Comparison of ENCODE assay signal across 10 cellular contexts in the genomic region with DNA sequence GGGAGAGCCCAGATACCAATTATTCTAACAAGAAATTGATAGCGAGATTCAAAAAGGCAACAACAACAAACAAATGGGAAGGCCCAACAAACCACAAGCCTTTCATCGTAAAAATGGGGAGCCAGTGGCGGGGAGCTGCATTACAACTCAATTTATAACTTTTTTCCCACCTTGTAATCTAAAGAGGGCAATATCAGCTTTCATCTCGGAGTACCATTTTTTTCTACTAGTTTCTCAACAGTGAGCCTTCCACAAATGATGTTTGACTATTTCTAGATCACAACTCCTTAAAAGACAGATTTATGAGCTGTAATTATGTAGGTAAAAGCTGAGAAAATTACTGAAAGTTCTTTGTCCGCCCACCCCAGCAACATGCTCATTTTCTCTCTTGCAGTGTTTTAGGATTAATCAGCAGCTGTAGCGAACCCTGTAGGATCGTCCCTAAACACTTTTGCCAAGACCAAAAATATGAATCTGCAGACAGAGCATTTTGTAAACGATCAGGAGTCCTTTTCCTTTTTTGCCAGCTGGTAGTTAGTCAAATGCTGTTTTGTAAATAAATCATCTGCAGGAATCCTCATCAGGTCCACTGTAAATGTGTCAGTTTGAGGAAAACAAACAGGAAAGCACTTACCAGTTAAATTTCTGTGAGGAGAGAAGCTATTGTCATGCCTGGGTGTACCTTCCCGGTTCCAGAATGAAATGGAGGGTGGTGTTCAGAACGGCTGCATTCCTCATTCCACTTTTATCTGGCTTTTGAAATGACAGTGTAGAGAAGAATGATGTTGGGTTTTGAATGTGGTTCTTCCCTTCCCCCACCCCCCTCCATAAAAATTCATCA. TPM values are rescaled to one million over a fixed set of nuclear protein-coding genes. Genes with fewer than 3 reads are reported as not detected.
A peak's percentile ranks its signal among the peaks of the same experiment; 100 is the strongest.
DNase-seq lines count a peak whose midpoint lies in the region; ATAC-seq and TF ChIP-seq lines count a peak whose summit lies in the region.
"Had no signal": no experiment of that assay in that cellular context is flagged by ENCODE, and none has a peak within 500 bp of the region (broad histone marks: within the 10 kb centered on the region; RNA-seq: fewer than 3 reads in every experiment).

No MANE protein-coding gene starts in this region.

- H3K4me1 ChIP-seq in esophagus squamous epithelium: peaks cover 6 to 36% (median 12%) of the 10 kb centered on the region in 3 donors
- peaks cover 8% of the 10 kb centered on the region for H3K4me1 ChIP-seq in psoas muscle

- peaks cover 0 to 8% (median 0%) of the 10 kb centered on the region in 4 donors for H3K27me3 ChIP-seq in esophagus squamous epithelium
- H3K27me3 ChIP-seq in psoas muscle (ENCODE audit: insufficient read depth in 3 of 3, low read length in 2 of 3): no peaks in the 10 kb centered on the region

- peak overlapping the region; percentile 5 to 82 (median 56) for H3K27ac ChIP-seq in esophagus squamous epithelium
- no peak overlapping the region for H3K27ac ChIP-seq in psoas muscle
- H3K27ac ChIP-seq: stomach had no signal

- TF ChIP-seq CTCF in esophagus squamous epithelium (IDR thresholded peaks at IDR 0.05): no peak
- no peak for TF ChIP-seq CTCF in psoas muscle (IDR thresholded peaks at IDR 0.05)

- no peak for ATAC-seq in psoas muscle

- WGBS in esophagus squamous epithelium, 2 donors: 36 to 46% methylated on average over 10 of the region's 10 CpGs
- WGBS in psoas muscle, 3 donors: 25 to 33% (median 26%) methylated on average over 10 of the region's 10 CpGs

- H3K36me3 ChIP-seq in esophagus squamous epithelium: no peaks in the 10 kb centered on the region
- H3K36me3 ChIP-seq in psoas muscle (ENCODE audit: insufficient read depth in 1 of 2, low read depth in 1 of 2): no peaks in the 10 kb centered on the region
- H3K36me3 ChIP-seq: stomach had no signal

- H3K9me3 ChIP-seq in esophagus squamous epithelium (no peaks in the 10 kb centered on the region), psoas muscle (no peaks in the 10 kb centered on the region)
- H3K9me3 ChIP-seq: stomach had no signal

- TF ChIP-seq POLR2A in esophagus squamous epithelium (IDR thresholded peaks at IDR 0.05): no peak

- intact Hi-C loops in esophagus squamous epithelium (cut with DNase I): no loop called here
- intact Hi-C loops in psoas muscle (cut with DNase I): no loop called here
- intact Hi-C loops in posterior cingulate gyrus (cut with DNase I): no loop called here

- peak overlapping the region in 3 of 4 donors; percentile 10 to 52 (median 16) for H3K4me3 ChIP-seq in esophagus squamous epithelium
- H3K4me3 ChIP-seq in psoas muscle: peak overlapping the region; percentile 30
- H3K4me3 ChIP-seq: stomach had no signal

- DNase-seq in GM04503 (ENCODE audit: low read depth) (peak; percentile 61), NCI-H2227 (lab: John Stamatoyannopoulos, UW; ENCODE audit: unreplicated experiment) (peak; percentile 77), esophagus squamous epithelium (lab: John Stamatoyannopoulos, UW) (no peak), psoas muscle (no peak), NCI-H446 (lab: John Stamatoyannopoulos, UW) (no peak), posterior cingulate gyrus (no peak)
- no peak for DNase-seq in activated T-cell treated with anti-CD3 and anti-CD28 coated beads, Interleukin-2, amount 50 U/mL, for 1 hour
- DNase-seq in activated CD4-positive, alpha-beta T cell treated with anti-CD3 and anti-CD28 coated beads, Interleukin-2, amount 50 U/mL, for 48 hours: no peak
- DNase-seq: stomach, SW 1271 had no signal

RNA-seq across cellular contexts. Expression of gene EEF1B2, which starts 53.2 kb away (rescaled TPM):
- total RNA-seq in esophagus squamous epithelium (100 to 1,000 TPM; 243 to 631 (median 564) TPM), psoas muscle (100 to 1,000 TPM; 340 to 862 (median 568) TPM)
- polyA plus RNA-seq in psoas muscle: 1,000 to 10,000 TPM in 1 of 3 donors, 100 to 1,000 TPM in 2; 671 to 1,772 (median 939) TPM

RNA-seq across cellular contexts. Expression of gene NDUFS1, which starts 53.6 kb away (rescaled TPM):
- 100 to 1,000 TPM in 2 of 4 donors, 10 to 100 TPM in 2; 87.5 to 155 (median 95.9) TPM for total RNA-seq in esophagus squamous epithelium
- total RNA-seq in psoas muscle: 100 to 1,000 TPM; 231 to 420 (median 293) TPM
- polyA plus RNA-seq in psoas muscle: 100 to 1,000 TPM; 117 to 162 (median 145) TPM

Comparison
In these comparisons a context has a peak if more than half of its experiments do, and no peak if none do; other contexts are left out.
1. DNase-seq: peak in GM04503 (single experiment) and NCI-H2227 (single experiment); none in esophagus squamous epithelium (single experiment), psoas muscle (0 of 2), activated T-cell treated with anti-CD3 and anti-CD28 coated beads, Interleukin-2, amount 50 U/mL, for 1 hour (single experiment), NCI-H446 (0 of 2), posterior cingulate gyrus (0 of 10) and activated CD4-positive, alpha-beta T cell treated with anti-CD3 and anti-CD28 coated beads, Interleukin-2, amount 50 U/mL, for 48 hours (0 of 2).